In the genomic region with DNA sequence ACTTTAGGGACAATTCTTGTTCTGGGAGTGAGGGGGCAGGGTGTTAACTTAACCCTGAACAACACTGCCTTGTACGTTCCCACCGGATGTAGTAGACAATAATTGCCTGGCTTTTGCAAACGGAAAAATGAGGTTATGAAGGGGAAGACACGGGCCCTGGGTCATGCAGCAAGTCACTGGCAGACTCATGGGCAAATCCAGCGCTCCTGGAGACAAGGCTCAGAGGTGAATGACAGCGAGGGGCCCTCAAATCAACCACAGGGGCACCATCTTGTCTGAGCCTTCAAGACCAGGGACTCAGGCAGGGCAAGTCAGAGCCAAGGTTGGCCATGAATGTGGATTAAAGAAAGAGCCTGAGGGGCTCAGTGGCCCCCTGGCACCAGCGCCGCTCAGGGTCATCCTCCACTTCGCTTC, we compare ENCODE assay signal across 9 cellular contexts. TPM values are rescaled to one million over a fixed set of nuclear protein-coding genes. Genes with fewer than 3 reads are reported as not detected.
DNase-seq lines count a peak whose midpoint lies in the region; ATAC-seq and TF ChIP-seq lines count a peak whose summit lies in the region.
"Had no signal": no experiment of that assay in that cellular context is flagged by ENCODE, and none has a peak within 500 bp of the region (broad histone marks: within the 10 kb centered on the region; RNA-seq: fewer than 3 reads in every experiment).

No MANE protein-coding gene starts in this region.

- H3K4me3 ChIP-seq in GM12865 (ENCODE audit: low read depth, low read length) (peak overlapping the region; percentile 75), sigmoid colon (no peak overlapping the region), SJCRH30 (no peak overlapping the region)

- in situ Hi-C loops in SK-MEL-5 (cut with HindIII; ENCODE audit: low pct_unique_long_range_greater_than_20kb, low sequenced_read_pairs) = no loop called here

- H3K4me1 ChIP-seq in sigmoid colon (peaks cover 0 to 50% (median 38%) of the 10 kb centered on the region in 4 donors), SJCRH30 (peaks cover 12% of the 10 kb centered on the region; the same call in 1 of the 2 replicates)

- H3K27me3 Mint-ChIP-seq in effector memory CD8-positive, alpha-beta T cell = no peaks in the 10 kb centered on the region

- peak; percentile 60 for DNase-seq in GM12865 (ENCODE audit: low read depth)
- peak; percentile 19 for DNase-seq in SK-MEL-5 (ENCODE audit: low read depth, low spot score)
- DNase-seq in effector memory CD8-positive, alpha-beta T cell = no peak
- DNase-seq in sigmoid colon = peak; percentile 40
- no peak for DNase-seq in HuH-7.5 (ENCODE audit: low spot score)
- DNase-seq in SJCRH30 = no peak
- DNase-seq in GM10266 (ENCODE audit: extremely low spot score) = no peak

- WGBS in sigmoid colon, 2 donors = 65 to 66% methylated on average over 9 of the region's 9 CpGs

- peaks cover 58 to 70% of the 10 kb centered on the region in 2 donors for H3K4me1 Mint-ChIP-seq in effector memory CD8-positive, alpha-beta T cell (ENCODE audit: low read depth in 2 of 2)

- H3K27ac Mint-ChIP-seq in effector memory CD8-positive, alpha-beta T cell = peak overlapping the region; percentile 89 to 96

- ATAC-seq in effector memory CD8-positive, alpha-beta T cell (replicated peaks) = no peak
- ATAC-seq in GM21717 (IDR thresholded peaks at IDR 0.05; ENCODE audit: unreplicated experiment) = no peak

- H3K36me3 ChIP-seq in sigmoid colon (no peaks in the 10 kb centered on the region), SJCRH30 (no peaks in the 10 kb centered on the region)

- intact Hi-C loops in sigmoid colon (cut with DNase I) = loop anchor here (5.0 kb wide), 3 partner anchors 97 to 177 kb away; no protein-coding TSS in a partner anchor

- TF ChIP-seq CTCF in GM12865 (IDR thresholded peaks at IDR 0.05; ENCODE audit: insufficient read depth, low read depth, low read length, missing control alignments) (no peak), sigmoid colon (IDR thresholded peaks at IDR 0.05) (no peak), GM10266 (IDR thresholded peaks at IDR 0.05; ENCODE audit: control insufficient read depth, insufficient read depth, low read depth, missing control alignments) (no peak)

- H3K4me3 Mint-ChIP-seq in effector memory CD8-positive, alpha-beta T cell = peak overlapping the region; percentile 99 to 100

- H3K36me3 Mint-ChIP-seq in effector memory CD8-positive, alpha-beta T cell (ENCODE audit: insufficient read depth) = peaks cover 49% of the 10 kb centered on the region

- H3K27ac ChIP-seq in sigmoid colon (peak overlapping the region; percentile 74 to 88 (median 84)), SJCRH30 (no peak overlapping the region)

- TF ChIP-seq EP300 in sigmoid colon (IDR thresholded peaks at IDR 0.05) = no peak

- H3K27me3 ChIP-seq in sigmoid colon (no peaks in the 10 kb centered on the region), SJCRH30 (no peaks in the 10 kb centered on the region)

- TF ChIP-seq POLR2A in sigmoid colon (IDR thresholded peaks at IDR 0.05) = no peak

- no peaks in the 10 kb centered on the region for H3K9me3 Mint-ChIP-seq in effector memory CD8-positive, alpha-beta T cell

- H3K9me3 ChIP-seq in sigmoid colon (no peaks in the 10 kb centered on the region), SJCRH30 (replicated peaks) (no peaks in the 10 kb centered on the region)

RNA-seq across cellular contexts. Expression of gene RASA3, which starts 2.8 kb away (rescaled TPM):
- total RNA-seq in SK-MEL-5 (2014; rRNA removed; shearing (Covaris generic)) = 17.8 and 18.3 TPM in 2 replicates
- polyA plus RNA-seq in SK-MEL-5 (2015; cell fraction: cytosol; rRNA removed) = 26.2 and 34.9 TPM in 2 replicates
- 36.2 and 44.3 TPM in 2 replicates for polyA plus RNA-seq in SK-MEL-5 (2015; cell fraction: nucleus; rRNA removed)
- total RNA-seq in sigmoid colon = 10 to 100 TPM; 15.0 to 22.4 (median 17.8) TPM
- 10 to 100 TPM in 1 of 3 donors, 1 to 10 TPM in 2; 4.2 to 16.9 (median 5.4) TPM for polyA plus RNA-seq in sigmoid colon
- 18.6 and 20.5 TPM in 2 replicates for total RNA-seq in SJCRH30 (2014; rRNA removed; shearing (Covaris generic))

RNA-seq across cellular contexts. Expression of gene CFAP97D2, which starts 49.4 kb away (rescaled TPM):
- not detected in 2 replicates for total RNA-seq in SK-MEL-5 (2014; rRNA removed; shearing (Covaris generic))
- polyA plus RNA-seq in SK-MEL-5 (2015; cell fraction: cytosol; rRNA removed) = not detected in 2 replicates
- not detected in 2 replicates for polyA plus RNA-seq in SK-MEL-5 (2015; cell fraction: nucleus; rRNA removed)
- total RNA-seq in sigmoid colon = not detected
- under 1 TPM in 1 of 3 donors, not detected in 2; 0.04 TPM for polyA plus RNA-seq in sigmoid colon
- 0.58 and 0.71 TPM in 2 replicates for total RNA-seq in SJCRH30 (2014; rRNA removed; shearing (Covaris generic))
- total RNA-seq: NCI-H460 had no signal

Comparison
In these comparisons a context has a peak if more than half of its experiments do, and no peak if none do; other contexts are left out.
1. DNase-seq: peak in GM12865 (single experiment), SK-MEL-5 (single experiment) and sigmoid colon (single experiment); none in effector memory CD8-positive, alpha-beta T cell (0 of 3), HuH-7.5 (single experiment), SJCRH30 (0 of 2) and GM10266 (single experiment).